ENCODE assay signal across 10 cellular contexts in genomic region chr9:131255731-131256197, GRCh38. TPM values are rescaled to one million over a fixed set of nuclear protein-coding genes. Genes with fewer than 3 reads are reported as not detected.
DNase-seq lines count a peak whose midpoint lies in the region; ATAC-seq and TF ChIP-seq lines count a peak whose summit lies in the region.
"Had no signal": no experiment of that assay in that cellular context is flagged by ENCODE, and none has a peak within 500 bp of the region (broad histone marks: within the 10 kb centered on the region; RNA-seq: fewer than 3 reads in every experiment).

No MANE protein-coding gene starts in this region.

- intact Hi-C loops in left cardiac atrium (cut with DNase I), result no loop called here

- H4K20me1 ChIP-seq in GM23338 (replicated peaks; ENCODE audit: insufficient read depth), result no peaks in the 10 kb centered on the region
- no peaks in the 10 kb centered on the region for H4K20me1 ChIP-seq in SU-DHL-6 (ENCODE audit: low read depth, low read length)

- no peak for ATAC-seq in GM23338
- ATAC-seq in left cardiac atrium, result no peak
- no peak for ATAC-seq in stimulated activated effector memory CD8-positive, alpha-beta T cell treated with anti-CD3 and anti-CD28 coated beads, Interleukin-12 subunit alpha, Interleukin-12 subunit beta, amount 100 ng/mL, for 72 hours

- no peak overlapping the region for H3K4me3 ChIP-seq in GM23338
- H3K4me3 ChIP-seq in SU-DHL-6 (ENCODE audit: insufficient read depth, low read length, poor library complexity, severe bottlenecking), result peak overlapping the region; percentile 29

- H3K4me1 ChIP-seq in GM23338 (ENCODE audit: insufficient read depth), result no peaks in the 10 kb centered on the region

- peaks cover 22% of the 10 kb centered on the region for H3K4me1 Mint-ChIP-seq in GM23338
- peaks cover 66% of the 10 kb centered on the region for H3K4me1 Mint-ChIP-seq in stimulated activated effector memory CD8-positive, alpha-beta T cell treated with anti-CD3 and anti-CD28 coated beads, Interleukin-12 subunit alpha, Interleukin-12 subunit beta, amount 100 ng/mL, for 72 hours
- H3K4me1 Mint-ChIP-seq: endodermal cell had no signal

- no peak for DNase-seq in GM23338 (ENCODE audit: low spot score)
- DNase-seq in left cardiac atrium, result peak; percentile 20
- no peak for DNase-seq in stimulated activated effector memory CD8-positive, alpha-beta T cell treated with anti-CD3 and anti-CD28 coated beads, Interleukin-12 subunit alpha, Interleukin-12 subunit beta, amount 100 ng/mL, for 72 hours (ENCODE audit: low spot score in 2 of 2)
- no peak for DNase-seq in 8988T
- no peak for DNase-seq in NCI-H1092 treated with DMSO at 0.1 percent for 48 hours (lab: John Stamatoyannopoulos, UW)
- no peak for DNase-seq in COR-L47 (lab: John Stamatoyannopoulos, UW)

- TF ChIP-seq CTCF in GM23338 (conservative IDR thresholded peaks at IDR 0.05; ENCODE audit: low read depth in 2 of 2) (no peak), SU-DHL-6 (IDR thresholded peaks at IDR 0.05; ENCODE audit: insufficient read depth, low read length, poor library complexity, severe bottlenecking) (no peak)

- H3K4me3 Mint-ChIP-seq in GM23338, result no peak overlapping the region
- peak overlapping the region; percentile 80 for H3K4me3 Mint-ChIP-seq in stimulated activated effector memory CD8-positive, alpha-beta T cell treated with anti-CD3 and anti-CD28 coated beads, Interleukin-12 subunit alpha, Interleukin-12 subunit beta, amount 100 ng/mL, for 72 hours
- H3K4me3 Mint-ChIP-seq: endodermal cell had no signal

- H3K79me2 ChIP-seq in GM23338 (replicated peaks; ENCODE audit: insufficient read depth), result no peaks in the 10 kb centered on the region
- H3K79me2 ChIP-seq in SU-DHL-6 (ENCODE audit: insufficient read depth, low read length), result no peaks in the 10 kb centered on the region

- peak overlapping the region; percentile 56 for H3K9ac ChIP-seq in SU-DHL-6 (ENCODE audit: low read length)

- peak overlapping the region; percentile 98 for H2AFZ ChIP-seq in GM23338
- peak overlapping the region; percentile 92 for H2AFZ ChIP-seq in SU-DHL-6 (ENCODE audit: low read depth, low read length, severe bottlenecking)

- H3F3A ChIP-seq in GM23338 (replicated peaks; ENCODE audit: low read depth) (0 out of 2 replicates have a peak, but pooled peaks cover 13% of the 10 kb centered on the region), SU-DHL-6 (ENCODE audit: insufficient read depth) (peaks cover 17% of the 10 kb centered on the region)

- peaks cover 12% of the 10 kb centered on the region for H3K27me3 Mint-ChIP-seq in GM23338 (ENCODE audit: insufficient read depth, low read depth, poor library complexity)
- H3K27me3 Mint-ChIP-seq: progenitor cell of endocrine pancreas had no signal

- H3K9me2 ChIP-seq in GM23338 (ENCODE audit: insufficient read depth) (no peaks in the 10 kb centered on the region), SU-DHL-6 (replicated peaks; ENCODE audit: insufficient read depth, low read length) (no peaks in the 10 kb centered on the region)

- H3K36me3 ChIP-seq in GM23338 (ENCODE audit: insufficient read depth) (no peaks in the 10 kb centered on the region), SU-DHL-6 (ENCODE audit: low read length) (no peaks in the 10 kb centered on the region)

- H3K27ac ChIP-seq in GM23338 (ENCODE audit: low read depth) (no peak overlapping the region), SU-DHL-6 (ENCODE audit: low read depth, low read length) (peak overlapping the region; percentile 75)

- H3K27ac Mint-ChIP-seq in GM23338, result no peak overlapping the region
- H3K27ac Mint-ChIP-seq in stimulated activated effector memory CD8-positive, alpha-beta T cell treated with anti-CD3 and anti-CD28 coated beads, Interleukin-12 subunit alpha, Interleukin-12 subunit beta, amount 100 ng/mL, for 72 hours, result peak overlapping the region; percentile 93
- H3K27ac Mint-ChIP-seq: endodermal cell, progenitor cell of endocrine pancreas had no signal

- no peaks in the 10 kb centered on the region for H3K9me3 ChIP-seq in SU-DHL-6 (ENCODE audit: insufficient read depth, low read length)

- H3K4me2 ChIP-seq in GM23338 (no peak overlapping the region), SU-DHL-6 (ENCODE audit: low read depth, low read length, poor library complexity, severe bottlenecking) (peak overlapping the region; percentile 69)

- H3K36me3 Mint-ChIP-seq in GM23338 (ENCODE audit: low read depth), result no peaks in the 10 kb centered on the region; the same call in 2 of the 3 replicates
- H3K36me3 Mint-ChIP-seq in stimulated activated effector memory CD8-positive, alpha-beta T cell treated with anti-CD3 and anti-CD28 coated beads, Interleukin-12 subunit alpha, Interleukin-12 subunit beta, amount 100 ng/mL, for 72 hours, result peaks cover 63% of the 10 kb centered on the region

- no peaks in the 10 kb centered on the region for H3K9me3 Mint-ChIP-seq in GM23338
- H3K9me3 Mint-ChIP-seq in stimulated activated effector memory CD8-positive, alpha-beta T cell treated with anti-CD3 and anti-CD28 coated beads, Interleukin-12 subunit alpha, Interleukin-12 subunit beta, amount 100 ng/mL, for 72 hours, result no peaks in the 10 kb centered on the region
- H3K9me3 Mint-ChIP-seq: endodermal cell had no signal

- H3K27me3 ChIP-seq in GM23338 (ENCODE audit: insufficient read depth), result no peaks in the 10 kb centered on the region
- H3K27me3 ChIP-seq in SU-DHL-6 (ENCODE audit: low read length), result no peaks in the 10 kb centered on the region

TF ChIP-seq in GM23338, 12 proteins besides CTCF, POLR2A, EP300 and RAD21:
- no peak for TF ChIP-seq POLR2AphosphoS5 (IDR thresholded peaks at IDR 0.05; ENCODE audit: low read depth)
- TF ChIP-seq ETS1 (IDR thresholded peaks at IDR 0.05), result no peak
- no peak for TF ChIP-seq JUNB (IDR thresholded peaks at IDR 0.05; ENCODE audit: unreplicated experiment)
- TF ChIP-seq EZH2 (IDR thresholded peaks at IDR 0.05; ENCODE audit: low read depth, unreplicated experiment), result no peak
- no peak for TF ChIP-seq ZNF331 (CRISPR knock-in tag; IDR thresholded peaks at IDR 0.05; ENCODE audit: low read depth)
- no peak for TF ChIP-seq NANOG (IDR thresholded peaks at IDR 0.05; ENCODE audit: borderline replicate concordance)
- TF ChIP-seq STAT1 (IDR thresholded peaks at IDR 0.05; ENCODE audit: unreplicated experiment), result no peak

RNA-seq across cellular contexts. Expression of gene FAM78A, which starts 20.5 kb away (rescaled TPM):
- total RNA-seq in GM23338 (2014; rRNA removed; shearing (Covaris generic)), result 2.1 and 2.2 TPM in 2 replicates
- 0.57 and 0.75 TPM in 2 replicates for polyA plus RNA-seq in GM23338 (2016; fragmentation: Nextera tagmentation; extraction: Ambion mirVana)
- total RNA-seq in left cardiac atrium, result 10 to 100 TPM; 50.4 to 60.5 TPM

RNA-seq across cellular contexts. Expression of gene PLPP7, which starts 33.8 kb away (rescaled TPM):
- total RNA-seq in GM23338 (2014; rRNA removed; shearing (Covaris generic)), result 2.4 and 4.4 TPM in 2 replicates
- polyA plus RNA-seq in GM23338 (2016; fragmentation: Nextera tagmentation; extraction: Ambion mirVana), result 1.6 and 2.0 TPM in 2 replicates
- 100 to 1,000 TPM in 1 of 2 donors, 10 to 100 TPM in 1; 82.7 to 108 TPM for total RNA-seq in left cardiac atrium
- total RNA-seq: T-helper 2 cell treated with Interferon-gamma antibody and Interleukin-4, amounts not matched to agents 100 ng/mL and 5 ng/mL, for 36 hours had no signal

Comparison
In these comparisons a context has a peak if more than half of its experiments do, and no peak if none do; other contexts are left out.
1. RNA of gene FAM78A, which starts 20.5 kb away (total RNA-seq): 50.4 to 60.5 TPM in left cardiac atrium; 2.1 to 2.2 TPM in GM23338; every median in the first group is over 10 times any median in the second.
2. RNA of gene PLPP7, which starts 33.8 kb away (total RNA-seq): 82.7 to 108 TPM in left cardiac atrium; 2.4 to 4.4 TPM in GM23338; every median in the first group is over 10 times any median in the second.